Comparison of ENCODE assay signal across 8 cellular contexts in the genomic region with DNA sequence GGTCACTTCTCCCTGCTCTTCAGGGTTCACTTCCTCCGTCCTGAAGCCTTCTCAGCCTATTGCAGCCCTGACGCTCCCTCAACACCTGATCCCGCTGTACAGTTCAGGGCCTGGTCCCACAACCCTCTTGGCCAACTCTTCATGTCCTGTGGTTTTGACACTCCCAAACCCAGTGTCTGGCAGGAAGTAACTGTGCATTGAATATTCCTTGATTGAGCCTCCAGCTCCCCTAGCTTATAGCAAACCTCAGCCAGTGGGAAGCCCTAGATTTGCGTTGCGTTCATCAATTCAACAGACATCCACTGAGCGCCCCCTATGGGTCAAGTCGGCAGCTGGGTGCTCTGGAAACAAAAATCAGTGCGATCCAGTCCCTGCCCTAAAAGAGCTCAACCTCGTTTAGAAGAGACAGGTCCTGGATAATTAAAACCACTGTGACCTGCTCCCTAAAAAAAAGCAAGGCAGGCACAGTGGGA.
DNase-seq lines count a peak whose midpoint lies in the region; ATAC-seq and TF ChIP-seq lines count a peak whose summit lies in the region.

No MANE protein-coding gene starts in this region.

- peak; percentile 66 for ATAC-seq in SK-N-SH treated with all-trans-retinoic acid at 6 μM for 48 hours
- no peak for ATAC-seq in GM21529 (IDR thresholded peaks at IDR 0.05; ENCODE audit: unreplicated experiment)

- peak; percentile 56 for DNase-seq in AG10803 (ENCODE audit: low read depth)
- peak; percentile 85 for DNase-seq in GM20000 (ENCODE audit: low spot score)
- peak; percentile 63 to 67 for DNase-seq in T47D (ENCODE audit: low read depth in 1 of 2, low spot score in 1 of 2)
- peak; percentile 73 for DNase-seq in stimulated activated CD4-positive, alpha-beta T cell treated with anti-CD3 and anti-CD28 coated beads, Interleukin-15, amount 100 ng/mL, for 24 hours
- no peak for DNase-seq in DMS153 (lab: John Stamatoyannopoulos, UW)

- H3K9me3 ChIP-seq in iPS-18c (ENCODE audit: control insufficient read depth, insufficient read depth, low read length) = no peaks in the 10 kb centered on the region

- in situ Hi-C loops in T47D (cut with HindIII; ENCODE audit: low pct_unique_long_range_greater_than_20kb, low sequenced_read_pairs) = no loop called here

- H3K4me3 ChIP-seq in AG10803 (ENCODE audit: low read length) (no peak overlapping the region), iPS-18c (ENCODE audit: insufficient read depth, low read depth, low read length) (peak overlapping the region; percentile 16; the same call in 1 of the 2 replicates)

- TF ChIP-seq CTCF in AG10803 (conservative IDR thresholded peaks at IDR 0.05; ENCODE audit: low read length) (peak; percentile 76), GM20000 (IDR thresholded peaks at IDR 0.05; ENCODE audit: extremely low read depth, missing control alignments) (peak; percentile 53)

TF ChIP-seq in SK-N-SH treated with all-trans-retinoic acid at 6 μM for 48 hours, 23 proteins besides CTCF, POLR2A, EP300 and RAD21:
- TF ChIP-seq TCF4 (CRISPR knock-in tag; IDR thresholded peaks at IDR 0.05; ENCODE audit: borderline replicate concordance) (no peak), ZNF70 (CRISPR knock-in tag; IDR thresholded peaks at IDR 0.05) (no peak), ZFP3 (CRISPR knock-in tag; IDR thresholded peaks at IDR 0.05) (no peak), BACH2 (CRISPR knock-in tag; IDR thresholded peaks at IDR 0.05; ENCODE audit: borderline replicate concordance) (no peak), ZNF8 (CRISPR knock-in tag; IDR thresholded peaks at IDR 0.05) (no peak), ISL1 (CRISPR knock-in tag; IDR thresholded peaks at IDR 0.05) (no peak)
- TF ChIP-seq, protein P1, sequence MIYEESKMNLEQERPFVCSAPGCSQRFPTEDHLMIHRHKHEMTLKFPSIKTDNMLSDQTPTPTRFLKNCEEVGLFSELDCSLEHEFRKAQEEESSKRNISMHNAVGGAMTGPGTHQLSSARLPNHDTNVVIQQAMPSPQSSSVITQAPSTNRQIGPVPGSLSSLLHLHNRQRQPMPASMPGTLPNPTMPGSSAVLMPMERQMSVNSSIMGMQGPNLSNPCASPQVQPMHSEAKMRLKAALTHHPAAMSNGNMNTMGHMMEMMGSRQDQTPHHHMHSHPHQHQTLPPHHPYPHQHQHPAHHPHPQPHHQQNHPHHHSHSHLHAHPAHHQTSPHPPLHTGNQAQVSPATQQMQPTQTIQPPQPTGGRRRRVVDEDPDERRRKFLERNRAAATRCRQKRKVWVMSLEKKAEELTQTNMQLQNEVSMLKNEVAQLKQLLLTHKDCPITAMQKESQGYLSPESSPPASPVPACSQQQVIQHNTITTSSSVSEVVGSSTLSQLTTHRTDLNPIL (CRISPR knock-in tag; IDR thresholded peaks at IDR 0.05; ENCODE audit: low read depth) = no peak
